Comparison of ENCODE assay signal across 14 cellular contexts in the genomic region with DNA sequence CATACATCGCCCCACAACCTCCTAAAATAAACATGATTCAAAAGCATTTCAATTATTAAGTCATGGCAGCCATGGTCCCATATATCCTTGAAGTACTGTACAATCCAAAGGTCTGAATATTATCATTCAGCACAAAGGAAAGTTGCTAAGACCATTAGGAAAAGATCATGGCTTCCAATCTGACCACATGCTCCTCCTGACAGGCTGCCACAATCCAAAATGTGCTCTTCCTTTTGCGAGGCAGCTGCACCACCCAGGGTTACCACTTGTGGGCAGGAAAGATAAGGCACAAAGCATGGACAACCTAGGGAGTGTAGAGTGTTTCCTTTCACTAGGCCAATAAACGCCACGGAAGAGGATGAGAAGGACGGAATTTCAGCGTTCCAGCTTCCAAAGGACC. TPM values are rescaled to one million over a fixed set of nuclear protein-coding genes. Genes with fewer than 3 reads are reported as not detected.
DNase-seq lines count a peak whose midpoint lies in the region; ATAC-seq and TF ChIP-seq lines count a peak whose summit lies in the region.
"Had no signal": no experiment of that assay in that cellular context is flagged by ENCODE, and none has a peak within 500 bp of the region (broad histone marks: within the 10 kb centered on the region; RNA-seq: fewer than 3 reads in every experiment).

No MANE protein-coding gene starts in this region.

- DNase-seq in A673 (ENCODE audit: low spot score) (peak; percentile 52), G401 (ENCODE audit: low spot score) (peak; percentile 57), epithelial cell of proximal tubule (ENCODE audit: low read depth) (no peak), NCI-H1417 treated with DMSO at 0.1 percent for 48 hours (lab: John Stamatoyannopoulos, UW) (no peak), Calu3 (no peak)
- DNase-seq: activated T-cell treated with anti-CD3 and anti-CD28 coated beads, Interleukin-2, amount 50 U/mL, for 72 hours; gastrocnemius medialis; right cardiac atrium had no signal

- H3K27ac ChIP-seq in A673 (ENCODE audit: low read depth, low read length, poor library complexity, severe bottlenecking) (no peak overlapping the region), OCI-LY1 (ENCODE audit: low read depth, low read length, poor library complexity, severe bottlenecking) (no peak overlapping the region)
- H3K27ac ChIP-seq: gastrocnemius medialis had no signal

- no peaks in the 10 kb centered on the region for H3F3A ChIP-seq in OCI-LY1 (ENCODE audit: insufficient read depth, low read length)

- no peak overlapping the region for H3K4me3 ChIP-seq in A673 (ENCODE audit: low read depth, low read length, poor library complexity, severe bottlenecking)
- H3K4me3 ChIP-seq in OCI-LY1 (ENCODE audit: low read depth, low read length, poor library complexity, severe bottlenecking), result no peak overlapping the region
- H3K4me3 ChIP-seq in epithelial cell of proximal tubule (ENCODE audit: low read depth, low read length), result no peak overlapping the region
- H3K4me3 ChIP-seq: gastrocnemius medialis, lung had no signal

- H2AFZ ChIP-seq in OCI-LY1 (ENCODE audit: low read length), result no peak overlapping the region

- H3K79me2 ChIP-seq in OCI-LY1 (ENCODE audit: insufficient read depth, low read length), result no peaks in the 10 kb centered on the region

- peak; percentile 39 for TF ChIP-seq CTCF in A673 (conservative IDR thresholded peaks at IDR 0.05; ENCODE audit: low read depth, low read length)
- TF ChIP-seq CTCF in OCI-LY1 (IDR thresholded peaks at IDR 0.05; ENCODE audit: low read length), result peak; percentile 41; the same call in 1 of the 2 replicates
- peak; percentile 20 for TF ChIP-seq CTCF in epithelial cell of proximal tubule (conservative IDR thresholded peaks at IDR 0.05; ENCODE audit: low read depth, low read length)
- no peak for TF ChIP-seq CTCF in Calu3 (IDR thresholded peaks at IDR 0.05; ENCODE audit: unreplicated experiment)

- H3K36me3 ChIP-seq in A673 (ENCODE audit: insufficient read depth, low read length, poor library complexity, severe bottlenecking), result peaks cover 6% of the 10 kb centered on the region
- H3K36me3 ChIP-seq in OCI-LY1 (ENCODE audit: insufficient read depth, low read length), result peaks cover 11% of the 10 kb centered on the region

- no peak for ATAC-seq in HG02884 (IDR thresholded peaks at IDR 0.05; ENCODE audit: unreplicated experiment)
- ATAC-seq in HG03108 (IDR thresholded peaks at IDR 0.05; ENCODE audit: unreplicated experiment), result no peak
- ATAC-seq: activated T-cell treated with anti-CD3 and anti-CD28 coated beads, Interleukin-2, amount 50 U/mL, for 72 hours; gastrocnemius medialis; right cardiac atrium had no signal

- BruUV-seq in A673 (replicated peaks; lab: Mats Ljungman, UMichigan) (no TSS peak), Calu3 (replicated peaks; lab: Mats Ljungman, UMichigan) (no TSS peak)

- H3K27ac Mint-ChIP-seq in Calu3 (ENCODE audit: unreplicated experiment), result no peak overlapping the region
- H3K27ac Mint-ChIP-seq: activated T-cell treated with anti-CD3 and anti-CD28 coated beads, Interleukin-2, amount 50 U/mL, for 72 hours; T-helper 2 cell treated with Interferon-gamma antibody and Interleukin-4, amounts not matched to agents 5 μg/mL and 100 μg/mL, for 36 hours had no signal

- CTCF ChIA-PET in A673 (lab: Charles Lee) (no interaction called here), Calu3 (lab: Charles Lee) (interaction anchor here (1.1 kb wide), 1 partner anchor 22 kb away, joined by 3 read pairs; no protein-coding TSS in a partner anchor)

- POLR2A ChIA-PET in A673 (lab: Charles Lee; ENCODE audit: low non-redundant PET), result interaction anchor here (0.7 kb wide), 1 partner anchor 22 kb away, joined by 3 read pairs; no protein-coding TSS in a partner anchor

- in situ Hi-C loops in G401 (cut with HindIII; ENCODE audit: low sequenced_read_pairs), result no loop called here

- no peaks in the 10 kb centered on the region for H3K27me3 ChIP-seq in A673 (replicated peaks; ENCODE audit: insufficient read depth, low read depth, low read length, poor library complexity)
- no peaks in the 10 kb centered on the region for H3K27me3 ChIP-seq in OCI-LY1 (ENCODE audit: insufficient read depth, low read length)
- H3K27me3 ChIP-seq: gastrocnemius medialis had no signal

- H3K4me2 ChIP-seq in OCI-LY1 (ENCODE audit: low read length), result no peak overlapping the region

- no peak overlapping the region for H3K9ac ChIP-seq in OCI-LY1 (ENCODE audit: low read length)

- H3K9me3 ChIP-seq in A673 (ENCODE audit: low read depth, low read length, poor library complexity, severe bottlenecking) (no peaks in the 10 kb centered on the region), OCI-LY1 (ENCODE audit: low read length) (no peaks in the 10 kb centered on the region)
- H3K9me3 ChIP-seq: Caco-2, gastrocnemius medialis had no signal

- H3K9me2 ChIP-seq in OCI-LY1 (ENCODE audit: low read depth, low read length), result no peaks in the 10 kb centered on the region

- H3K9me3 Mint-ChIP-seq in Calu3 (ENCODE audit: low read depth, unreplicated experiment), result no peaks in the 10 kb centered on the region
- H3K9me3 Mint-ChIP-seq: activated T-cell treated with anti-CD3 and anti-CD28 coated beads, Interleukin-2, amount 50 U/mL, for 72 hours; T-helper 2 cell treated with Interferon-gamma antibody and Interleukin-4, amounts not matched to agents 5 μg/mL and 100 μg/mL, for 36 hours had no signal

- intact Hi-C loops in A673 (cut with micrococcal nuclease; ENCODE audit: unreplicated experiment), result no loop called here
- intact Hi-C loops in Calu3 (cut with micrococcal nuclease; ENCODE audit: unreplicated experiment), result no loop called here

- no peak overlapping the region for H3K4me3 Mint-ChIP-seq in Calu3 (ENCODE audit: low read depth, unreplicated experiment)
- H3K4me3 Mint-ChIP-seq: activated T-cell treated with anti-CD3 and anti-CD28 coated beads, Interleukin-2, amount 50 U/mL, for 72 hours; T-helper 2 cell treated with Interferon-gamma antibody and Interleukin-4, amounts not matched to agents 5 μg/mL and 100 μg/mL, for 36 hours had no signal

- H3K4me1 ChIP-seq in A673 (ENCODE audit: insufficient read depth, low read length, poor library complexity, severe bottlenecking) (peaks cover 6% of the 10 kb centered on the region), OCI-LY1 (ENCODE audit: insufficient read depth, low read length, severe bottlenecking) (peaks cover 13% of the 10 kb centered on the region)
- H3K4me1 ChIP-seq: Caco-2 had no signal

- no peaks in the 10 kb centered on the region for H3K4me1 Mint-ChIP-seq in Calu3 (ENCODE audit: low read depth, unreplicated experiment)

- H4K20me1 ChIP-seq in OCI-LY1 (ENCODE audit: insufficient read depth, low read length), result no peaks in the 10 kb centered on the region

- no peaks in the 10 kb centered on the region for H3K27me3 Mint-ChIP-seq in Calu3 (ENCODE audit: unreplicated experiment)

- H3K36me3 Mint-ChIP-seq in Calu3 (ENCODE audit: insufficient read depth, unreplicated experiment), result no peaks in the 10 kb centered on the region

RNA-seq across cellular contexts. Expression of gene BOLA3, which starts 5.4 kb away (rescaled TPM):
- total RNA-seq in A673 (2021) (55.9 and 71.9 TPM in 2 replicates), epithelial cell of proximal tubule (90.3 and 148 TPM in 2 replicates), Calu3 (2022) (45.8 and 54.9 TPM in 2 replicates)
- 121 and 145 TPM in 2 replicates for total RNA-seq in G401 (2014; rRNA removed; shearing (Covaris generic))

RNA-seq across cellular contexts. Expression of gene MOB1A, which starts 36.3 kb away (rescaled TPM):
- total RNA-seq in A673 (2021) (110 and 116 TPM in 2 replicates), epithelial cell of proximal tubule (70.4 and 87.2 TPM in 2 replicates), Calu3 (2022) (116 and 119 TPM in 2 replicates)
- total RNA-seq in G401 (2014; rRNA removed; shearing (Covaris generic)), result 74.5 and 107 TPM in 2 replicates

RNA-seq across cellular contexts. Expression of gene MTHFD2, which starts 56.1 kb away (rescaled TPM):
- 252 and 293 TPM in 2 replicates for total RNA-seq in A673 (2021)
- total RNA-seq in G401 (2014; rRNA removed; shearing (Covaris generic)), result 133 and 221 TPM in 2 replicates
- 57.0 and 126 TPM in 2 replicates for total RNA-seq in epithelial cell of proximal tubule
- total RNA-seq in Calu3 (2022), result 177 and 205 TPM in 2 replicates

Comparison
In these comparisons a context has a peak if more than half of its experiments do, and no peak if none do; other contexts are left out.
1. DNase-seq: peak in A673 (single experiment) and G401 (single experiment); none in epithelial cell of proximal tubule (single experiment), NCI-H1417 treated with DMSO at 0.1 percent for 48 hours (single experiment) and Calu3 (single experiment).